ENCODE assay signal across 1 cellular context in the genomic region with DNA sequence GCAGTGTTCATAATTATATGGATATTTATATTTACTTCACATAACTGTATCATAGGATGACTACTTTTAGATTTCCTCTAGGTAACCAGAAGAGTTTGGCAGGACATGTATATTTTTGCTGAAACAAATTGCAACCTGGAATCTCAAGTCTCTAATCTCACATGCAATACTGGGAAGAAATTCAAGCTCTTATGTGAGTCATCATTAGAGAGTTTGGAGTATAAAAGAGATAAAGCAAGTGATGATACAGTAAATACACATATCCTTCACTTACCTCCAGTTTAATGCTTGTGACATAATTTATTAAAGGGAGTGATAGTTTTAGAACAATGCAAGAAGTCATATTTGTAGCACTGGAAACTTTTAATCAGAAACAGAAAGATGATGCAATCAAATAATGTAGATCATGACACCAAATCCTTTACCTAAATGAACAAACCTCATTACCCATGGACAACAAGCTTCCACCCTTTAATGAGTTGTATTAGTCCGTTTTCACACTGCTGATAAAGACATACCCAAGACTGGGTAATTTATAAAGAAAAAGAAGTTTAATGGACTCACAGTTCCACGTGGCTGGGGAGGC.
A peak's percentile ranks its signal among the peaks of the same experiment; 100 is the strongest.
TF ChIP-seq lines count a peak whose summit lies in the region.

No MANE protein-coding gene starts in this region.

TF ChIP-seq in K562, 482 proteins besides CTCF, POLR2A, EP300 and RAD21:
- TF ChIP-seq, protein P1, sequence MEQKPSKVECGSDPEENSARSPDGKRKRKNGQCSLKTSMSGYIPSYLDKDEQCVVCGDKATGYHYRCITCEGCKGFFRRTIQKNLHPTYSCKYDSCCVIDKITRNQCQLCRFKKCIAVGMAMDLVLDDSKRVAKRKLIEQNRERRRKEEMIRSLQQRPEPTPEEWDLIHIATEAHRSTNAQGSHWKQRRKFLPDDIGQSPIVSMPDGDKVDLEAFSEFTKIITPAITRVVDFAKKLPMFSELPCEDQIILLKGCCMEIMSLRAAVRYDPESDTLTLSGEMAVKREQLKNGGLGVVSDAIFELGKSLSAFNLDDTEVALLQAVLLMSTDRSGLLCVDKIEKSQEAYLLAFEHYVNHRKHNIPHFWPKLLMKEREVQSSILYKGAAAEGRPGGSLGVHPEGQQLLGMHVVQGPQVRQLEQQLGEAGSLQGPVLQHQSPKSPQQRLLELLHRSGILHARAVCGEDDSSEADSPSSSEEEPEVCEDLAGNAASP (IDR thresholded peaks at IDR 0.05), result no peak
- TF ChIP-seq ZKSCAN1 (IDR thresholded peaks at IDR 0.05; ENCODE audit: low read depth, low read length), result no peak
- TF ChIP-seq ZNF79 (CRISPR knock-in tag; IDR thresholded peaks at IDR 0.05; ENCODE audit: low read depth), result no peak
- no peak for TF ChIP-seq RBM15 (IDR thresholded peaks at IDR 0.05; ENCODE audit: insufficient read depth, low read length)
- TF ChIP-seq, protein P2, sequence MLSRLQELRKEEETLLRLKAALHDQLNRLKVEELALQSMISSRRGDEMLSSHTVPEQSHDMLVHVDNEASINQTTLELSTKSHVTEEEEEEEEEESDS (CRISPR knock-in tag; IDR thresholded peaks at IDR 0.05), result no peak
- peak; percentile 76 for TF ChIP-seq ZSCAN32 (CRISPR knock-in tag; IDR thresholded peaks at IDR 0.05)
- TF ChIP-seq ZNF41 (CRISPR knock-in tag; conservative IDR thresholded peaks at IDR 0.05), result no peak
- no peak for TF ChIP-seq MIER1 (IDR thresholded peaks at IDR 0.05; ENCODE audit: low read depth)
- TF ChIP-seq, protein P3, sequence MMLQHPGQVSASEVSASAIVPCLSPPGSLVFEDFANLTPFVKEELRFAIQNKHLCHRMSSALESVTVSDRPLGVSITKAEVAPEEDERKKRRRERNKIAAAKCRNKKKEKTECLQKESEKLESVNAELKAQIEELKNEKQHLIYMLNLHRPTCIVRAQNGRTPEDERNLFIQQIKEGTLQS (IDR thresholded peaks at IDR 0.05), result peak; percentile 79
- TF ChIP-seq, protein P3 (CRISPR knock-in tag; conservative IDR thresholded peaks at IDR 0.05), result no peak
- TF ChIP-seq, protein P4, sequence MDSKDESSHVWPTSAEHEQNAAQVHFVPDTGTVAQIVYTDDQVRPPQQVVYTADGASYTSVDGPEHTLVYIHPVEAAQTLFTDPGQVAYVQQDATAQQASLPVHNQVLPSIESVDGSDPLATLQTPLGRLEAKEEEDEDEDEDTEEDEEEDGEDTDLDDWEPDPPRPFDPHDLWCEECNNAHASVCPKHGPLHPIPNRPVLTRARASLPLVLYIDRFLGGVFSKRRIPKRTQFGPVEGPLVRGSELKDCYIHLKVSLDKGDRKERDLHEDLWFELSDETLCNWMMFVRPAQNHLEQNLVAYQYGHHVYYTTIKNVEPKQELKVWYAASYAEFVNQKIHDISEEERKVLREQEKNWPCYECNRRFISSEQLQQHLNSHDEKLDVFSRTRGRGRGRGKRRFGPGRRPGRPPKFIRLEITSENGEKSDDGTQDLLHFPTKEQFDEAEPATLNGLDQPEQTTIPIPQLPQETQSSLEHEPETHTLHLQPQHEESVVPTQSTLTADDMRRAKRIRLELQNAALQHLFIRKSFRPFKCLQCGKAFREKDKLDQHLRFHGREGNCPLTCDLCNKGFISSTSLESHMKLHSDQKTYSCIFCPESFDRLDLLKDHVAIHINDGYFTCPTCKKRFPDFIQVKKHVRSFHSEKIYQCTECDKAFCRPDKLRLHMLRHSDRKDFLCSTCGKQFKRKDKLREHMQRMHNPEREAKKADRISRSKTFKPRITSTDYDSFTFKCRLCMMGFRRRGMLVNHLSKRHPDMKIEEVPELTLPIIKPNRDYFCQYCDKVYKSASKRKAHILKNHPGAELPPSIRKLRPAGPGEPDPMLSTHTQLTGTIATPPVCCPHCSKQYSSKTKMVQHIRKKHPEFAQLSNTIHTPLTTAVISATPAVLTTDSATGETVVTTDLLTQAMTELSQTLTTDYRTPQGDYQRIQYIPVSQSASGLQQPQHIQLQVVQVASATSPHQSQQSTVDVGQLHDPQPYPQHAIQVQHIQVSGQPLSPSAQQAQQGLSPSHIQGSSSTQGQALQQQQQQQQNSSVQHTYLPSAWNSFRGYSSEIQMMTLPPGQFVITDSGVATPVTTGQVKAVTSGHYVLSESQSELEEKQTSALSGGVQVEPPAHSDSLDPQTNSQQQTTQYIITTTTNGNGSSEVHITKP (IDR thresholded peaks at IDR 0.05; ENCODE audit: partially characterized antibody), result no peak
- TF ChIP-seq CEBPB (tag; IDR thresholded peaks at IDR 0.05), result peak; percentile 68
- TF ChIP-seq, protein P5, sequence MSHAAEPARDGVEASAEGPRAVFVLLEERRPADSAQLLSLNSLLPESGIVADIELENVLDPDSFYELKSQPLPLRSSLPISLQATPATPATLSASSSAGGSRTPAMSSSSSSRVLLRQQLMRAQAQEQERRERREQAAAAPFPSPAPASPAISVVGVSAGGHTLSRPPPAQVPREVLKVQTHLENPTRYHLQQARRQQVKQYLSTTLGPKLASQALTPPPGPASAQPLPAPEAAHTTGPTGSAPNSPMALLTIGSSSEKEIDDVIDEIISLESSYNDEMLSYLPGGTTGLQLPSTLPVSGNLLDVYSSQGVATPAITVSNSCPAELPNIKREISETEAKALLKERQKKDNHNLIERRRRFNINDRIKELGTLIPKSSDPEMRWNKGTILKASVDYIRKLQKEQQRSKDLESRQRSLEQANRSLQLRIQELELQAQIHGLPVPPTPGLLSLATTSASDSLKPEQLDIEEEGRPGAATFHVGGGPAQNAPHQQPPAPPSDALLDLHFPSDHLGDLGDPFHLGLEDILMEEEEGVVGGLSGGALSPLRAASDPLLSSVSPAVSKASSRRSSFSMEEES (CRISPR knock-in tag; IDR thresholded peaks at IDR 0.05), result no peak
- no peak for TF ChIP-seq FOXA1 (IDR thresholded peaks at IDR 0.05; ENCODE audit: borderline replicate concordance)
- no peak for TF ChIP-seq PTRF (tag; IDR thresholded peaks at IDR 0.05)
- no peak for TF ChIP-seq HIVEP1 (CRISPR knock-in tag; IDR thresholded peaks at IDR 0.05)
- no peak for TF ChIP-seq ZNF707 (CRISPR knock-in tag; conservative IDR thresholded peaks at IDR 0.05)
- TF ChIP-seq, protein P6, sequence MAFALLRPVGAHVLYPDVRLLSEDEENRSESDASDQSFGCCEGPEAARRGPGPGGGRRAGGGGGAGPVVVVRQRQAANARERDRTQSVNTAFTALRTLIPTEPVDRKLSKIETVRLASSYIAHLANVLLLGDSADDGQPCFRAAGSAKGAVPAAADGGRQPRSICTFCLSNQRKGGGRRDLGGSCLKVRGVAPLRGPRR (CRISPR knock-in tag; IDR thresholded peaks at IDR 0.05), result no peak
- TF ChIP-seq ZNF253 (CRISPR knock-in tag; conservative IDR thresholded peaks at IDR 0.05), result no peak
- TF ChIP-seq HMG20A (CRISPR knock-in tag; conservative IDR thresholded peaks at IDR 0.05), result no peak
- TF ChIP-seq KLF10 (CRISPR knock-in tag; IDR thresholded peaks at IDR 0.05), result no peak
- TF ChIP-seq CEBPG (CRISPR knock-in tag; IDR thresholded peaks at IDR 0.05), result no peak
- TF ChIP-seq CEBPG (tag; conservative IDR thresholded peaks at IDR 0.05 in 1 of 2, IDR thresholded peaks at IDR 0.05 in 1 of 2), result peak; percentile 16 to 87; a peak in 2 of 4 replicates
- TF ChIP-seq POLR2H (tag; IDR thresholded peaks at IDR 0.05; ENCODE audit: low read depth), result no peak
- no peak for TF ChIP-seq FOXJ3 (CRISPR knock-in tag; IDR thresholded peaks at IDR 0.05)
- TF ChIP-seq ZBED1 (IDR thresholded peaks at IDR 0.05), result no peak
- no peak for TF ChIP-seq GATAD2A (IDR thresholded peaks at IDR 0.05)
- TF ChIP-seq ELF4 (CRISPR knock-in tag; IDR thresholded peaks at IDR 0.05), result no peak
- TF ChIP-seq ETV5 (CRISPR knock-in tag; IDR thresholded peaks at IDR 0.05; ENCODE audit: low read depth), result no peak
- TF ChIP-seq, protein P7, sequence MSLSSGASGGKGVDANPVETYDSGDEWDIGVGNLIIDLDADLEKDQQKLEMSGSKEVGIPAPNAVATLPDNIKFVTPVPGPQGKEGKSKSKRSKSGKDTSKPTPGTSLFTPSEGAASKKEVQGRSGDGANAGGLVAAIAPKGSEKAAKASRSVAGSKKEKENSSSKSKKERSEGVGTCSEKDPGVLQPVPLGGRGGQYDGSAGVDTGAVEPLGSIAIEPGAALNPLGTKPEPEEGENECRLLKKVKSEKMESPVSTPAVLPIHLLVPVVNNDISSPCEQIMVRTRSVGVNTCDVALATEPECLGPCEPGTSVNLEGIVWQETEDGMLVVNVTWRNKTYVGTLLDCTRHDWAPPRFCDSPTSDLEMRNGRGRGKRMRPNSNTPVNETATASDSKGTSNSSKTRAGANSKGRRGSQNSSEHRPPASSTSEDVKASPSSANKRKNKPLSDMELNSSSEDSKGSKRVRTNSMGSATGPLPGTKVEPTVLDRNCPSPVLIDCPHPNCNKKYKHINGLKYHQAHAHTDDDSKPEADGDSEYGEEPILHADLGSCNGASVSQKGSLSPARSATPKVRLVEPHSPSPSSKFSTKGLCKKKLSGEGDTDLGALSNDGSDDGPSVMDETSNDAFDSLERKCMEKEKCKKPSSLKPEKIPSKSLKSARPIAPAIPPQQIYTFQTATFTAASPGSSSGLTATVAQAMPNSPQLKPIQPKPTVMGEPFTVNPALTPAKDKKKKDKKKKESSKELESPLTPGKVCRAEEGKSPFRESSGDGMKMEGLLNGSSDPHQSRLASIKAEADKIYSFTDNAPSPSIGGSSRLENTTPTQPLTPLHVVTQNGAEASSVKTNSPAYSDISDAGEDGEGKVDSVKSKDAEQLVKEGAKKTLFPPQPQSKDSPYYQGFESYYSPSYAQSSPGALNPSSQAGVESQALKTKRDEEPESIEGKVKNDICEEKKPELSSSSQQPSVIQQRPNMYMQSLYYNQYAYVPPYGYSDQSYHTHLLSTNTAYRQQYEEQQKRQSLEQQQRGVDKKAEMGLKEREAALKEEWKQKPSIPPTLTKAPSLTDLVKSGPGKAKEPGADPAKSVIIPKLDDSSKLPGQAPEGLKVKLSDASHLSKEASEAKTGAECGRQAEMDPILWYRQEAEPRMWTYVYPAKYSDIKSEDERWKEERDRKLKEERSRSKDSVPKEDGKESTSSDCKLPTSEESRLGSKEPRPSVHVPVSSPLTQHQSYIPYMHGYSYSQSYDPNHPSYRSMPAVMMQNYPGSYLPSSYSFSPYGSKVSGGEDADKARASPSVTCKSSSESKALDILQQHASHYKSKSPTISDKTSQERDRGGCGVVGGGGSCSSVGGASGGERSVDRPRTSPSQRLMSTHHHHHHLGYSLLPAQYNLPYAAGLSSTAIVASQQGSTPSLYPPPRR (CRISPR knock-in tag; IDR thresholded peaks at IDR 0.05; ENCODE audit: borderline replicate concordance), result no peak
- no peak for TF ChIP-seq SMAD2 (IDR thresholded peaks at IDR 0.05; ENCODE audit: low read depth, low read length)
- TF ChIP-seq, protein P8, sequence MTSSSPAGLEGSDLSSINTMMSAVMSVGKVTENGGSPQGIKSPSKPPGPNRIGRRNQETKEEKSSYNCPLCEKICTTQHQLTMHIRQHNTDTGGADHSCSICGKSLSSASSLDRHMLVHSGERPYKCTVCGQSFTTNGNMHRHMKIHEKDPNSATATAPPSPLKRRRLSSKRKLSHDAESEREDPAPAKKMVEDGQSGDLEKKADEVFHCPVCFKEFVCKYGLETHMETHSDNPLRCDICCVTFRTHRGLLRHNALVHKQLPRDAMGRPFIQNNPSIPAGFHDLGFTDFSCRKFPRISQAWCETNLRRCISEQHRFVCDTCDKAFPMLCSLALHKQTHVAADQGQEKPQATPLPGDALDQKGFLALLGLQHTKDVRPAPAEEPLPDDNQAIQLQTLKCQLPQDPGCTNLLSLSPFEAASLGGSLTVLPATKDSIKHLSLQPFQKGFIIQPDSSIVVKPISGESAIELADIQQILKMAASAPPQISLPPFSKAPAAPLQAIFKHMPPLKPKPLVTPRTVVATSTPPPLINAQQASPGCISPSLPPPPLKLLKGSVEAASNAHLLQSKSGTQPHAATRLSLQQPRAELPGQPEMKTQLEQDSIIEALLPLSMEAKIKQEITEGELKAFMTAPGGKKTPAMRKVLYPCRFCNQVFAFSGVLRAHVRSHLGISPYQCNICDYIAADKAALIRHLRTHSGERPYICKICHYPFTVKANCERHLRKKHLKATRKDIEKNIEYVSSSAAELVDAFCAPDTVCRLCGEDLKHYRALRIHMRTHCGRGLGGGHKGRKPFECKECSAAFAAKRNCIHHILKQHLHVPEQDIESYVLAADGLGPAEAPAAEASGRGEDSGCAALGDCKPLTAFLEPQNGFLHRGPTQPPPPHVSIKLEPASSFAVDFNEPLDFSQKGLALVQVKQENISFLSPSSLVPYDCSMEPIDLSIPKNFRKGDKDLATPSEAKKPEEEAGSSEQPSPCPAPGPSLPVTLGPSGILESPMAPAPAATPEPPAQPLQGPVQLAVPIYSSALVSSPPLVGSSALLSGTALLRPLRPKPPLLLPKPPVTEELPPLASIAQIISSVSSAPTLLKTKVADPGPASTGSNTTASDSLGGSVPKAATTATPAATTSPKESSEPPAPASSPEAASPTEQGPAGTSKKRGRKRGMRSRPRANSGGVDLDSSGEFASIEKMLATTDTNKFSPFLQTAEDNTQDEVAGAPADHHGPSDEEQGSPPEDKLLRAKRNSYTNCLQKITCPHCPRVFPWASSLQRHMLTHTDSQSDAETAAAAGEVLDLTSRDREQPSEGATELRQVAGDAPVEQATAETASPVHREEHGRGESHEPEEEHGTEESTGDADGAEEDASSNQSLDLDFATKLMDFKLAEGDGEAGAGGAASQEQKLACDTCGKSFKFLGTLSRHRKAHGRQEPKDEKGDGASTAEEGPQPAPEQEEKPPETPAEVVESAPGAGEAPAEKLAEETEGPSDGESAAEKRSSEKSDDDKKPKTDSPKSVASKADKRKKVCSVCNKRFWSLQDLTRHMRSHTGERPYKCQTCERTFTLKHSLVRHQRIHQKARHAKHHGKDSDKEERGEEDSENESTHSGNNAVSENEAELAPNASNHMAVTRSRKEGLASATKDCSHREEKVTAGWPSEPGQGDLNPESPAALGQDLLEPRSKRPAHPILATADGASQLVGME (CRISPR knock-in tag; IDR thresholded peaks at IDR 0.05), result no peak
- TF ChIP-seq, protein P9, sequence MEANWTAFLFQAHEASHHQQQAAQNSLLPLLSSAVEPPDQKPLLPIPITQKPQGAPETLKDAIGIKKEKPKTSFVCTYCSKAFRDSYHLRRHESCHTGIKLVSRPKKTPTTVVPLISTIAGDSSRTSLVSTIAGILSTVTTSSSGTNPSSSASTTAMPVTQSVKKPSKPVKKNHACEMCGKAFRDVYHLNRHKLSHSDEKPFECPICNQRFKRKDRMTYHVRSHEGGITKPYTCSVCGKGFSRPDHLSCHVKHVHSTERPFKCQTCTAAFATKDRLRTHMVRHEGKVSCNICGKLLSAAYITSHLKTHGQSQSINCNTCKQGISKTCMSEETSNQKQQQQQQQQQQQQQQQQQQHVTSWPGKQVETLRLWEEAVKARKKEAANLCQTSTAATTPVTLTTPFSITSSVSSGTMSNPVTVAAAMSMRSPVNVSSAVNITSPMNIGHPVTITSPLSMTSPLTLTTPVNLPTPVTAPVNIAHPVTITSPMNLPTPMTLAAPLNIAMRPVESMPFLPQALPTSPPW (CRISPR knock-in tag; IDR thresholded peaks at IDR 0.05), result no peak
- TF ChIP-seq MYNN (IDR thresholded peaks at IDR 0.05), result no peak
- TF ChIP-seq MYNN (CRISPR knock-in tag; IDR thresholded peaks at IDR 0.05), result no peak
- TF ChIP-seq GATAD2B (IDR thresholded peaks at IDR 0.05; ENCODE audit: borderline replicate concordance), result no peak
- no peak for TF ChIP-seq ZFP1 (CRISPR knock-in tag; IDR thresholded peaks at IDR 0.05)
- TF ChIP-seq ZNF699 (CRISPR knock-in tag; IDR thresholded peaks at IDR 0.05; ENCODE audit: insufficient replicate concordance), result no peak
